Comparison of ENCODE assay signal across 26 cellular contexts in the genomic region with DNA sequence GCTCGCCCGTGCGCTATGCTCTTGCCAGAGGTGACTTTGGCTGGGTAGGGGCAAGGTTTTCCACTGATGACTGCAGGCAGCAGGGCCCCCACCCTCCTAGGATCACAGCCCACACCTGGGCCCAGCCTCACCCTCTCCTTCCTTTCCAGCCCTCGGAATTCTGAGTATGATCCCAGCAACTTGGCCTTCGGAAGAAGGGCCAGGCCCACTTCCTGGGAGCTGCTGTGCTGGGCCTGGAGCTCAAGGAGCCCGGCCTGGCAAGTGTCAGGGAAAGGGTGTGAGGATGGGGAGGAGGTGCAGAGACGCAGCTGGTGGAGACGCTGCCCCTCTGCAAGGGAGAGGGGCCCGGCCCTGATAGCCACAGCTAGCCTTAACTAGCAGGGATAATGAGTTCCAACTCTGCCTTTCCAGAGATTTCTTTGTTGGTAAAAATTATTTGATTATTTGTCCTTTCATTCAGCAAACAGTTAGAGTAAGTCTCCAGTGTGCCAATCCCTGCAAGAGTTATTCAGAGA. TPM values are rescaled to one million over a fixed set of nuclear protein-coding genes. Genes with fewer than 3 reads are reported as not detected.
"Had no signal": no experiment of that assay in that cellular context is flagged by ENCODE, and none has a peak within 500 bp of the region (broad histone marks: within the 10 kb centered on the region; RNA-seq: fewer than 3 reads in every experiment).

No MANE protein-coding gene starts in this region.

- H3K27me3 ChIP-seq: ascending aorta, cardiac muscle cell, esophagus muscularis mucosa, foreskin keratinocyte, heart left ventricle, thyroid gland, upper lobe of left lung had no signal

- H3K9ac ChIP-seq: parathyroid adenoma had no signal

- H2AFZ ChIP-seq: parathyroid adenoma had no signal

- DNase-seq: activated CD4-positive, alpha-beta T cell treated with anti-CD3 and anti-CD28 coated beads for 4 hours; activated CD4-positive, alpha-beta T cell treated with anti-CD3 and anti-CD28 coated beads, Interleukin-2, amount 50 U/mL, for 4 hours; activated CD8-positive, alpha-beta memory T cell treated with anti-CD3 and anti-CD28 coated beads for 24 hours; activated gamma-delta T cell; activated naive CD4-positive, alpha-beta T cell treated with anti-CD3 and anti-CD28 coated beads, Interleukin-2, amount 10 ng/mL, durations not matched to agents 7 days and 5 days; activated naive CD8-positive, alpha-beta T cell treated with anti-CD3 and anti-CD28 coated beads, Interleukin-2, amount 10 ng/mL, durations not matched to agents 7 days and 5 days; foreskin keratinocyte; heart left ventricle; hypothalamus; immature natural killer cell; left ventricle myocardium inferior; midbrain; naive thymus-derived CD8-positive, alpha-beta T cell; occipital lobe; right cardiac atrium; stimulated activated CD4-positive, alpha-beta T cell treated with anti-CD3 and anti-CD28 coated beads, Interleukin-12 subunit alpha, Interleukin-12 subunit beta, amount 100 ng/mL, for 4 hours; stimulated activated CD4-positive, alpha-beta T cell treated with anti-CD3 and anti-CD28 coated beads, Interleukin-4, amount 100 ng/mL, for 1 hour; stimulated activated naive CD8-positive, alpha-beta T cell treated with anti-CD3 and anti-CD28 coated beads, Interleukin-15, Interleukin-2, amounts not matched to agents 100 U/mL and 50 U/mL, for 24 hours; T-helper 1 cell; thyroid gland; upper lobe of left lung had no signal

- H3K9me3 ChIP-seq: ascending aorta, esophagus muscularis mucosa, thyroid gland, upper lobe of left lung had no signal

- H3K4me1 ChIP-seq: ascending aorta, esophagus muscularis mucosa, foreskin keratinocyte, heart left ventricle, left ventricle myocardium inferior, parathyroid adenoma, thyroid gland, upper lobe of left lung had no signal

- H3K27ac ChIP-seq: ascending aorta, cardiac muscle cell, esophagus muscularis mucosa, foreskin keratinocyte, heart left ventricle, left ventricle myocardium inferior, parathyroid adenoma, thyroid gland, upper lobe of left lung, VCaP had no signal

- H3K36me3 ChIP-seq: ascending aorta, cardiac muscle cell, esophagus muscularis mucosa, heart left ventricle, left ventricle myocardium inferior, thyroid gland, upper lobe of left lung had no signal

- H3K4me3 ChIP-seq: ascending aorta, cardiac muscle cell, esophagus muscularis mucosa, heart left ventricle, left ventricle myocardium inferior, thyroid gland, upper lobe of left lung had no signal

RNA-seq across cellular contexts. Expression of gene CNDP1, which starts 1.7 kb away (rescaled TPM):
- polyA plus RNA-seq: cardiac muscle cell; foreskin keratinocyte; immature natural killer cell; naive thymus-derived CD8-positive, alpha-beta T cell had no signal
